1 cellular context compared by ENCODE assay signal in genomic region chr18:35371412-35372195, GRCh38.
TF ChIP-seq lines count a peak whose summit lies in the region.

No MANE protein-coding gene starts in this region.

TF ChIP-seq in HepG2, 621 proteins besides CTCF, POLR2A, EP300 and RAD21:
- TF ChIP-seq MAFF (IDR thresholded peaks at IDR 0.05; ENCODE audit: low read depth, low read length) (peak; percentile 65), MYNN (CRISPR knock-in tag; IDR thresholded peaks at IDR 0.05; ENCODE audit: low read depth) (no peak), MAFK (conservative IDR thresholded peaks at IDR 0.05 in 1 of 2, IDR thresholded peaks at IDR 0.05 in 1 of 2; ENCODE audit: low read length in 2 of 2) (peak; percentile 59 to 83), ZMYM3 (CRISPR knock-in tag; IDR thresholded peaks at IDR 0.05) (no peak), FUBP1 (CRISPR knock-in tag; IDR thresholded peaks at IDR 0.05; ENCODE audit: borderline replicate concordance) (no peak)
